ENCODE assay signal across 9 cellular contexts in the genomic region with DNA sequence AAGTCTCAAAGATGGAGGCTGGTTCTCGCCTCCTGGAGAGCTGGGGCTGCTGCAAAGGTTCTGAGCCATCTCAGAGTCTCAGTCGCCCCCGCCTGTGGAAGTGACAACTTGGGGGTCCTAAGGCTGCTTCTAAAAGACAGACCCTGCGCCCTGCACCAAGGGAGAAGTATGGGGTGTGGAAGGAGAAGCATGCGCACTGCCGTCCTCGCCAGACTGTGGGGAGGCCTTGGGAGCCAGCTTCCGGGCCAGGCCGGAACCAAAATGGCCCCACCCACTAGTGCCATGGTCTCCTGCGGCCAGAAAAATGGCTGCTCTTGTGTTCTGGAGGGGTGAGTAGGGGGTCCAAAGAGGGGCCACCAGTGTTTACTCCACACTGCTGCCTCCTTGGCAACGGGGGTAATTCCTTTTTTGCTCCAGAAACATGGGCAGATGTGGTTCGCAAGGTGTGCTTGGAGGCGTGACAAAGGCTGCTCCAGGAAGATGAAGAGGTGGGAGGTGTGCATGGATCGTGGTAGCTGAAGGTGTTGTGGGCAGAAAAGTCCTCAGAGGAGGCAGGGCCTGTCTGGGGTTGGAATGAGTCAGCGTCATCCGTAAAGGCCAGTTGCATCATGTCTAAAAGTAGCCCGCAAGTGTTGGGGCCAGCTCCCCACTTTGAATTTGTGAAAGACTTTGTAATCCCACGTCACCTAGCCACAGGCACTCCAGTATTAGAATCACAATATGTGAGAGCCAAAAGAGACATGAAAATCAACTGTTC.
A peak's percentile ranks its signal among the peaks of the same experiment; 100 is the strongest.
DNase-seq lines count a peak whose midpoint lies in the region; ATAC-seq and TF ChIP-seq lines count a peak whose summit lies in the region.
"Had no signal": no experiment of that assay in that cellular context is flagged by ENCODE, and none has a peak within 500 bp of the region (broad histone marks: within the 10 kb centered on the region; RNA-seq: fewer than 3 reads in every experiment).

No MANE protein-coding gene starts in this region.

- H3K4me3 ChIP-seq in mesendoderm (ENCODE audit: low read length) (no peak overlapping the region), suprapubic skin (no peak overlapping the region), A673 (ENCODE audit: low read depth, low read length, poor library complexity, severe bottlenecking) (no peak overlapping the region)

- no peak overlapping the region for H3K4me2 ChIP-seq in mesendoderm (ENCODE audit: low read length)

- TF ChIP-seq POLR2A in suprapubic skin (IDR thresholded peaks at IDR 0.05), result no peak

- no CpG with 5 or more reads among the region's 18 CpGs for WGBS in mesendoderm (ENCODE audit: extremely low coverage, insufficient coverage, low lambda C conversion rate)
- 89% methylated on average over 16 of the region's 18 CpGs for WGBS in suprapubic skin

- DNase-seq in RPMI7951 (ENCODE audit: low read depth) (peak; percentile 76), mesendoderm (no peak), suprapubic skin (ENCODE audit: low spot score in 2 of 2) (no peak), OCI-M2 (lab: John Stamatoyannopoulos, UW; ENCODE audit: unreplicated experiment) (no peak), A673 (ENCODE audit: low spot score) (no peak)
- no peak for DNase-seq in stimulated activated CD4-positive, alpha-beta T cell treated with anti-CD3 and anti-CD28 coated beads, Interleukin-4, amount 100 ng/mL, for 1 hour
- DNase-seq: T-helper 17 cell had no signal

- no peaks in the 10 kb centered on the region for H3K79me1 ChIP-seq in mesendoderm (ENCODE audit: low read length)

- no peak overlapping the region for H3K56ac ChIP-seq in mesendoderm (ENCODE audit: low read length)

- POLR2A ChIA-PET in A673 (lab: Charles Lee; ENCODE audit: low non-redundant PET), result interaction anchor here (0.9 kb wide), 1 partner anchor 11 kb away, joined by 3 read pairs; no protein-coding TSS in a partner anchor

- H3K18ac ChIP-seq in mesendoderm (ENCODE audit: low read length), result no peak overlapping the region

- intact Hi-C loops in A673 (cut with micrococcal nuclease; ENCODE audit: unreplicated experiment), result no loop called here

- no peak overlapping the region for H3K9ac ChIP-seq in mesendoderm (ENCODE audit: low read length)

- no peaks in the 10 kb centered on the region for H3K4me1 ChIP-seq in mesendoderm (ENCODE audit: control insufficient read depth, low read depth, low read length)
- H3K4me1 ChIP-seq in suprapubic skin, result no peaks in the 10 kb centered on the region
- H3K4me1 ChIP-seq in A673 (ENCODE audit: insufficient read depth, low read length, poor library complexity, severe bottlenecking), result no peaks in the 10 kb centered on the region

- no TSS peak for BruUV-seq in A673 (replicated peaks; lab: Mats Ljungman, UMichigan)

- H3K27me3 ChIP-seq in mesendoderm (ENCODE audit: insufficient read depth, low read length, poor library complexity), result no peaks in the 10 kb centered on the region
- H3K27me3 ChIP-seq in suprapubic skin, result no peaks in the 10 kb centered on the region
- no peaks in the 10 kb centered on the region for H3K27me3 ChIP-seq in A673 (replicated peaks; ENCODE audit: insufficient read depth, low read depth, low read length, poor library complexity)

- H4K8ac ChIP-seq in mesendoderm (ENCODE audit: low read depth, low read length), result no peak overlapping the region

- CTCF ChIA-PET in A673 (lab: Charles Lee), result no interaction called here

- no peak overlapping the region for H3K23ac ChIP-seq in mesendoderm (ENCODE audit: low read length)

- H4K5ac ChIP-seq in mesendoderm (ENCODE audit: low read length), result no peak overlapping the region

- H3K4ac ChIP-seq in mesendoderm (ENCODE audit: low read depth, low read length), result peak overlapping the region; percentile 49

- H2BK5ac ChIP-seq in mesendoderm (ENCODE audit: low read length), result no peak overlapping the region

- no peak overlapping the region for H3K27ac ChIP-seq in mesendoderm (ENCODE audit: low read depth, low read length)
- no peak overlapping the region for H3K27ac ChIP-seq in suprapubic skin
- H3K27ac ChIP-seq in A673 (ENCODE audit: low read depth, low read length, poor library complexity, severe bottlenecking), result no peak overlapping the region

- no peak overlapping the region for H2BK15ac ChIP-seq in mesendoderm (replicated peaks; ENCODE audit: low read depth)

- H3K36me3 ChIP-seq in mesendoderm (ENCODE audit: control insufficient read depth, insufficient read depth, low read length), result no peaks in the 10 kb centered on the region
- H3K36me3 ChIP-seq in suprapubic skin, result no peaks in the 10 kb centered on the region
- no peaks in the 10 kb centered on the region for H3K36me3 ChIP-seq in A673 (ENCODE audit: insufficient read depth, low read length, poor library complexity, severe bottlenecking)

- no peaks in the 10 kb centered on the region for H3K9me3 ChIP-seq in suprapubic skin
- no peaks in the 10 kb centered on the region for H3K9me3 ChIP-seq in A673 (ENCODE audit: low read depth, low read length, poor library complexity, severe bottlenecking)

- TF ChIP-seq CTCF in suprapubic skin (IDR thresholded peaks at IDR 0.05) (no peak), A673 (conservative IDR thresholded peaks at IDR 0.05; ENCODE audit: low read depth, low read length) (no peak)

- peak; percentile 78 for ATAC-seq in GM18870 (IDR thresholded peaks at IDR 0.05; ENCODE audit: unreplicated experiment)
- ATAC-seq in HG02938 (IDR thresholded peaks at IDR 0.05; ENCODE audit: unreplicated experiment), result peak; percentile 68
- ATAC-seq: T-helper 17 cell had no signal

- H3K79me2 ChIP-seq in mesendoderm (ENCODE audit: control insufficient read depth, insufficient read depth, low read length), result no peaks in the 10 kb centered on the region

- H2BK120ac ChIP-seq in mesendoderm (ENCODE audit: low read depth, low read length), result no peak overlapping the region

- H2AK5ac ChIP-seq in mesendoderm (ENCODE audit: low read length), result no peak overlapping the region

- no peak for TF ChIP-seq EP300 in suprapubic skin (IDR thresholded peaks at IDR 0.05)
